In the genomic region with DNA sequence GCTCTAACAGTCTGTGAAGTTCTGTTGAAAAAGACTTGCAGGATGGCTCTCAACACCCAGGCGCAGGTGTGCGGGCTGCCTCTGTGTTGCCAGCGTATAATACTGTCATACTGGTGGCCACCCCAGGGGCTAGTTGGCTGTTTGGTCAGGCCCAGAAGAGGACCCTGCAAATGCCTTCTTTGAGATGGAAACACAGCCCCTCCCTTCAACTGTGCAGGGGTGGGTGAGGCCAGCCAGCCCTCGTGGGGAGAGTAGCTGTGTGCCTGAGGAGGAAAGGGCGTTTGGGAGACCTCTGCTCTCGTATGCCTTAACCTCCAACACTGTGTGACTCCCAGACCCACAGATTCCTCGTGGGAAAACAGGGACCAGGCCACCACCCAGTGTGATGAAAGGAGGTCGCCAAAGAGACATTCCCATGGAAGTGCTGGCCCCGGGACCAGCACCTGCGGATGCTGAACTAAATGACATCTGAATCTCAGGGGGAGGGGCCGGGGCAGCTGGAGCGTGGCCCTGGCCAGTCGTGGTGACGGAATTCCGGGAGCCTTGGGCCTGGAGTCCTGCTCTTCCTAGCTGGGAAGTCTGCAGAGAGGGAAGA, we compare ENCODE assay signal across 28 cellular contexts. TPM values are rescaled to one million over a fixed set of nuclear protein-coding genes. Genes with fewer than 3 reads are reported as not detected.
DNase-seq lines count a peak whose midpoint lies in the region; FAIRE-seq and TF ChIP-seq lines count a peak whose summit lies in the region.
"Had no signal": no experiment of that assay in that cellular context is flagged by ENCODE, and none has a peak within 500 bp of the region (broad histone marks: within the 10 kb centered on the region; RNA-seq: fewer than 3 reads in every experiment).

No MANE protein-coding gene starts in this region.

- intact Hi-C loops in posterior vena cava (cut with DNase I), result no loop called here

- no peak for TF ChIP-seq CTCF in D721Med (IDR thresholded peaks at IDR 0.05; ENCODE audit: insufficient read depth, missing control alignments)
- TF ChIP-seq CTCF in glutamatergic neuron (IDR thresholded peaks at IDR 0.05; ENCODE audit: partially characterized antibody, unreplicated experiment), result no peak

- no peak for TF ChIP-seq POLR2A in GM12892 (IDR thresholded peaks at IDR 0.05; ENCODE audit: low read depth, low read length)

- peaks cover 6% of the 10 kb centered on the region for H3K27me3 Mint-ChIP-seq in glutamatergic neuron (ENCODE audit: unreplicated experiment)
- H3K27me3 Mint-ChIP-seq: central memory CD8-positive, alpha-beta T cell had no signal

- no peak overlapping the region for H3K27ac Mint-ChIP-seq in glutamatergic neuron (ENCODE audit: unreplicated experiment)
- H3K27ac Mint-ChIP-seq: HFFc6; progenitor cell of endocrine pancreas; T-helper 1 cell treated with Interleukin-12 subunit alpha and Interleukin-12 subunit beta and Interleukin-4 antibody, amounts not matched to agents 30 μg/mL and 1 μg/mL, for 36 hours had no signal

- H3K9me3 Mint-ChIP-seq in glutamatergic neuron (ENCODE audit: unreplicated experiment), result peaks cover 4% of the 10 kb centered on the region
- H3K9me3 Mint-ChIP-seq: central memory CD8-positive, alpha-beta T cell; T-helper 1 cell treated with Interleukin-12 subunit alpha and Interleukin-12 subunit beta and Interleukin-4 antibody, amounts not matched to agents 30 μg/mL and 1 μg/mL, for 36 hours had no signal

- no peak for FAIRE-seq in D721Med (lab: Jason Lieb, UNC)
- no peak for FAIRE-seq in GM12892 (lab: Jason Lieb, UNC)
- FAIRE-seq: TTC549 had no signal

- no peak overlapping the region for H3K4me3 Mint-ChIP-seq in glutamatergic neuron (ENCODE audit: unreplicated experiment)
- H3K4me3 Mint-ChIP-seq: central memory CD8-positive, alpha-beta T cell; HFFc6; T-helper 1 cell treated with Interleukin-12 subunit alpha and Interleukin-12 subunit beta and Interleukin-4 antibody, amounts not matched to agents 30 μg/mL and 1 μg/mL, for 36 hours had no signal

- H3K4me1 Mint-ChIP-seq in glutamatergic neuron (ENCODE audit: low read depth, unreplicated experiment), result no peaks in the 10 kb centered on the region

- peaks cover 5% of the 10 kb centered on the region for H3K36me3 Mint-ChIP-seq in glutamatergic neuron (ENCODE audit: unreplicated experiment)

- peak; percentile 18 for DNase-seq in D721Med (ENCODE audit: insufficient read length, low spot score)
- peak; percentile 17 for DNase-seq in GM12892 (ENCODE audit: insufficient read length)
- peak; percentile 13 for DNase-seq in glutamatergic neuron
- DNase-seq in posterior vena cava (ENCODE audit: low spot score), result peak; percentile 71
- DNase-seq in GM03348 (ENCODE audit: low spot score), result no peak
- no peak for DNase-seq in SW480 (ENCODE audit: low spot score)
- no peak for DNase-seq in NCI-H1436 treated with DMSO at 0.1 percent for 48 hours (lab: John Stamatoyannopoulos, UW)
- DNase-seq: activated CD4-positive, alpha-beta T cell treated with anti-CD3 and anti-CD28 coated beads, Interleukin-2, amount 50 U/mL, for 48 hours; activated naive CD4-positive, alpha-beta T cell; activated T-cell treated with anti-CD3 and anti-CD28 coated beads, Interleukin-2, amount 50 U/mL, for 48 hours; C1 segment of cervical spinal cord; foreskin fibroblast; HFFc6; IMR-90; mesenchymal stem cell; MV-4-11; NCI-H1694 treated with DMSO at 0.1 percent for 48 hours; NCI-H2171; NCI-H510A; stimulated activated CD4-positive, alpha-beta T cell treated with anti-CD3 and anti-CD28 coated beads, Interleukin-4, amount 100 ng/mL, for 1 hour had no signal

RNA-seq across cellular contexts. Expression of a gene that starts 11.3 kb away (rescaled TPM):
- polyA plus RNA-seq in GM12892 (2012; ENCODE audit: missing spikeins), result not detected
- total RNA-seq in glutamatergic neuron (ENCODE audit: unreplicated experiment), result not detected
- not detected for total RNA-seq in posterior vena cava
- total RNA-seq: HFFc6, IMR-90, left colon, progenitor cell of endocrine pancreas, RPMI7951, SK-MEL-5, tibial nerve had no signal
- polyA plus RNA-seq: IMR-90 had no signal

RNA-seq across cellular contexts. Expression of a gene that starts 46.8 kb away (rescaled TPM):
- not detected for polyA plus RNA-seq in GM12892 (2012; ENCODE audit: missing spikeins)
- total RNA-seq in glutamatergic neuron (ENCODE audit: unreplicated experiment) (0.17 TPM), posterior vena cava (10 to 100 TPM; 18.0 to 29.6 TPM)
- total RNA-seq: HFFc6, RPMI7951 had no signal

Comparison
In these comparisons a context has a peak if more than half of its experiments do, and no peak if none do; other contexts are left out.
1. DNase-seq: peak in D721Med (single experiment), GM12892 (single experiment), glutamatergic neuron (single experiment) and posterior vena cava (single experiment); none in GM03348 (single experiment), SW480 (single experiment) and NCI-H1436 treated with DMSO at 0.1 percent for 48 hours (single experiment).
2. RNA of a gene that starts 46.8 kb away (total RNA-seq): 18.0 to 29.6 TPM in posterior vena cava; 0.17 TPM in glutamatergic neuron (single experiment); every median in the first group is over 10 times any median in the second.